9 cellular contexts compared by ENCODE assay signal in the genomic region with DNA sequence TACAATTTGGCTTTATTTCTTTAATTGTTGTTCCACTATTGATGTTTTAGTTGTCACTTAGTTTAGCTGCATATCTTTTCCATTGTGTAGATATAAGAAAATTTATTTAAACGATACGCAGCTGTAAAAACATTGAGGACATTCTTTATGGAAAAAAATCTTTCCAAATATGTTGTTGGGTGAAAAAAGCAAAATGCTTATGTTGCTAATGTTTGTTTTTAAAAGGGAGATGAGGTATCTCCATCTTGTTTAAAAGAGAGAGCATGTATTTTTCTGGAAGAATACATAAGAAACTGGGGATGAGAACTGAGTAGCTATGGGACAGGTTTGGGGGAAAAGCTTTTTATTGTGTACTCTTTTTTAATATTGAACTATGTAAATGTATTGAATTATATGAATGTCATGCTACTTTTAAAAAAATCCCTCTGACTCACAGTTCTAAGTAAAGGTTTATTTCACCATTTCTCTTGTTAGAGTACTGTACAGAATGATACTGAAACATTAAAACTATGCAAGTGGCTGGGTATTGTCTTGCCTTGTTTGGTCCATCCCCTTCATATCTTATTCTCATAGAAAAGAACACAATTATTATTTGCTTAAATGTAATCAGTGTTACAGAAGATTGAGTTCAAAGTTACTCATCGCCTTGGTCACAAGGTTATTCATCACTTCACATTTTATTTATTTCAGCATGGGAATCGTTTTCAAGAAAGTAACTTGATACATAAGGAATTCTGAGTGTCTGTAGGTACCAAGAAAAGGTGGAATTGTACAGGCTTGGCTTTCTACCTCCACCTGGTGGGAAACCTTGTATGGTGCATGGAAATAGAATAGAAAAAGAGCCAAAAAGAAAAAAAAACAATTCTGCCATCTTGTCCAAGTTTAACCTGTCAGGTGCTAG.
DNase-seq lines count a peak whose midpoint lies in the region; ATAC-seq, FAIRE-seq and TF ChIP-seq lines count a peak whose summit lies in the region.
"Had no signal": no experiment of that assay in that cellular context is flagged by ENCODE, and none has a peak within 500 bp of the region (broad histone marks: within the 10 kb centered on the region; RNA-seq: fewer than 3 reads in every experiment).

No MANE protein-coding gene starts in this region.

- no peaks in the 10 kb centered on the region for H3K27me3 Mint-ChIP-seq in CD4-positive, CD25-positive, alpha-beta regulatory T cell

- TF ChIP-seq CTCF in adrenal gland (IDR thresholded peaks at IDR 0.05) (peak; percentile 17 to 45 (median 32)), left lung (IDR thresholded peaks at IDR 0.05) (no peak)

- peaks cover 0 to 8% (median 2%) of the 10 kb centered on the region in 7 donors for H3K9me3 Mint-ChIP-seq in CD4-positive, CD25-positive, alpha-beta regulatory T cell

- no peaks in the 10 kb centered on the region for H3K27me3 ChIP-seq in CD4-positive, CD25-positive, alpha-beta regulatory T cell (ENCODE audit: control insufficient read depth, insufficient read depth, low read length)
- H3K27me3 ChIP-seq in adrenal gland (no peaks in the 10 kb centered on the region), left lung (no peaks in the 10 kb centered on the region)

- no peak overlapping the region for H3K4me3 Mint-ChIP-seq in CD4-positive, CD25-positive, alpha-beta regulatory T cell

- peaks cover 0 to 4% of the 10 kb centered on the region in 2 experiments for H3K9me3 ChIP-seq in CD4-positive, CD25-positive, alpha-beta regulatory T cell (ENCODE audit: control insufficient read depth in 2 of 2, low read length in 2 of 2)
- H3K9me3 ChIP-seq in adrenal gland (replicated peaks in 1 of 3) (no peaks in the 10 kb centered on the region), left lung (peaks cover 0 to 8% of the 10 kb centered on the region in 2 donors)

- 56 to 66% (median 62%) methylated on average over 4 of the region's 4 CpGs for WGBS in adrenal gland, 4 donors

- peaks cover 5 to 9% (median 8%) of the 10 kb centered on the region in 4 donors for H3K4me1 Mint-ChIP-seq in CD4-positive, CD25-positive, alpha-beta regulatory T cell

- no peak for DNase-seq in CD4-positive, CD25-positive, alpha-beta regulatory T cell
- DNase-seq in HTR-8/SVneo (ENCODE audit: insufficient read length, low spot score): peak; percentile 11
- DNase-seq in adrenal gland: peak in 1 of 7 donors; percentile 10
- no peak for DNase-seq in left lung
- DNase-seq in stimulated activated naive CD4-positive, alpha-beta T cell (lab: John Stamatoyannopoulos, UW): no peak
- no peak for DNase-seq in NCI-H345 (lab: John Stamatoyannopoulos, UW)
- no peak for DNase-seq in mesenteric fat pad (ENCODE audit: low spot score)
- DNase-seq in nucleus accumbens (lab: John Stamatoyannopoulos, UW): no peak
- DNase-seq: NCI-H1092 treated with DMSO at 0.1 percent for 48 hours had no signal

- no peak overlapping the region for H3K4me3 ChIP-seq in CD4-positive, CD25-positive, alpha-beta regulatory T cell (ENCODE audit: low read depth, low read length)
- no peak overlapping the region for H3K4me3 ChIP-seq in adrenal gland
- no peak overlapping the region for H3K4me3 ChIP-seq in left lung

- H3K27ac Mint-ChIP-seq in CD4-positive, CD25-positive, alpha-beta regulatory T cell: peak overlapping the region in 2 of 3 donors; percentile 6 to 38

- peaks cover 39% of the 10 kb centered on the region for H3K36me3 Mint-ChIP-seq in CD4-positive, CD25-positive, alpha-beta regulatory T cell

- H3K27ac ChIP-seq in CD4-positive, CD25-positive, alpha-beta regulatory T cell (ENCODE audit: insufficient read depth, low read length, poor library complexity, severe bottlenecking): no peak overlapping the region
- H3K27ac ChIP-seq in adrenal gland: no peak overlapping the region
- H3K27ac ChIP-seq in left lung: no peak overlapping the region

- intact Hi-C loops in adrenal gland (cut with DNase I): no loop called here
- intact Hi-C loops in left lung (cut with DNase I): no loop called here

- peaks cover 29% of the 10 kb centered on the region for H3K36me3 ChIP-seq in CD4-positive, CD25-positive, alpha-beta regulatory T cell (ENCODE audit: control insufficient read depth, insufficient read depth, low read length)
- H3K36me3 ChIP-seq in adrenal gland (replicated peaks in 1 of 2) (no peaks in the 10 kb centered on the region), left lung (peaks cover 0 to 18% of the 10 kb centered on the region in 2 donors)

- no peaks in the 10 kb centered on the region for H3K4me1 ChIP-seq in CD4-positive, CD25-positive, alpha-beta regulatory T cell (ENCODE audit: control insufficient read depth, insufficient read depth, low read length, poor library complexity, severe bottlenecking)
- no peaks in the 10 kb centered on the region for H3K4me1 ChIP-seq in adrenal gland (replicated peaks in 1 of 2)
- H3K4me1 ChIP-seq in left lung: no peaks in the 10 kb centered on the region

- ATAC-seq in CD4-positive, CD25-positive, alpha-beta regulatory T cell (ENCODE audit: low read depth in 2 of 2): no peak
- peak; percentile 56 for ATAC-seq in left lung

- no peak for TF ChIP-seq POLR2A in adrenal gland (IDR thresholded peaks at IDR 0.05)

- no peak for FAIRE-seq in HTR-8/SVneo (lab: Jason Lieb, UNC)

Comparison
In these comparisons a context has a peak if more than half of its experiments do, and no peak if none do; other contexts are left out.
1. CTCF ChIP-seq: peak in adrenal gland (6 of 6); none in left lung (0 of 2).